8 cellular contexts compared by ENCODE assay signal in genomic region chr20:41317536-41318270, GRCh38. TPM values are rescaled to one million over a fixed set of nuclear protein-coding genes. Genes with fewer than 3 reads are reported as not detected.
A peak's percentile ranks its signal among the peaks of the same experiment; 100 is the strongest.
DNase-seq lines count a peak whose midpoint lies in the region; ATAC-seq, FAIRE-seq and TF ChIP-seq lines count a peak whose summit lies in the region.

TSS of gene ZHX3 (minus strand) at chr20:41317731. CDS start at chr20:41204916, 112,815 bp downstream.

- TF ChIP-seq CTCF in parathyroid adenoma (IDR thresholded peaks at IDR 0.05) (peak; percentile 5), tibial artery (IDR thresholded peaks at IDR 0.05) (no peak)

- H3K4me2 ChIP-seq in parathyroid adenoma (ENCODE audit: low read length): peak within 1 kb of the TSS; percentile 90

- peak within 1 kb of the TSS; percentile 87 for H3K27ac Mint-ChIP-seq in activated naive CD8-positive, alpha-beta T cell treated with anti-CD3 and anti-CD28 coated beads, Interleukin-2, amount 50 U/mL, for 24 hours

- H3K79me2 ChIP-seq in parathyroid adenoma: peaks cover 1% of the 10 kb centered on the region

- TF ChIP-seq POLR2A in GM12891 (IDR thresholded peaks at IDR 0.05; ENCODE audit: low read depth, low read length): peak; percentile 36; the same call in 1 of the 2 replicates

- no peaks in the 10 kb centered on the region for H3K36me3 Mint-ChIP-seq in activated naive CD8-positive, alpha-beta T cell treated with anti-CD3 and anti-CD28 coated beads, Interleukin-2, amount 50 U/mL, for 24 hours (ENCODE audit: low read depth)

- ATAC-seq in HG02798 (IDR thresholded peaks at IDR 0.05; ENCODE audit: poor library complexity, unreplicated experiment) (peak; percentile 99), Right ventricle myocardium superior (ENCODE audit: poor library complexity) (peak; percentile 98)
- peak; percentile 99 for ATAC-seq in activated naive CD8-positive, alpha-beta T cell treated with anti-CD3 and anti-CD28 coated beads, Interleukin-2, amount 50 U/mL, for 24 hours

- intact Hi-C loops in Right ventricle myocardium superior (cut with DNase I) (no loop called here), tibial artery (cut with DNase I; ENCODE audit: low total_unique reads) (no loop called here)

- DNase-seq in GM12891 (ENCODE audit: insufficient read length, low spot score): peak; percentile 96
- peak; percentile 79 for DNase-seq in NCI-H1417 treated with DMSO at 0.1 percent for 48 hours (lab: John Stamatoyannopoulos, UW)
- DNase-seq in SW 1271 (lab: John Stamatoyannopoulos, UW): peak; percentile 78 to 94
- peak; percentile 98 for DNase-seq in activated naive CD8-positive, alpha-beta T cell treated with anti-CD3 and anti-CD28 coated beads, Interleukin-2, amount 50 U/mL, for 24 hours
- peak; percentile 98 for DNase-seq in Right ventricle myocardium superior
- DNase-seq in tibial artery: peak; percentile 95 to 99

- H3K4me1 Mint-ChIP-seq in activated naive CD8-positive, alpha-beta T cell treated with anti-CD3 and anti-CD28 coated beads, Interleukin-2, amount 50 U/mL, for 24 hours: peaks cover 34% of the 10 kb centered on the region

- H3K9me3 ChIP-seq in parathyroid adenoma (ENCODE audit: control insufficient read depth, low read length) (no peaks in the 10 kb centered on the region), tibial artery (no peaks in the 10 kb centered on the region)

- FAIRE-seq in GM12891 (lab: Jason Lieb, UNC): peak; percentile 97

- H3K27me3 Mint-ChIP-seq in activated naive CD8-positive, alpha-beta T cell treated with anti-CD3 and anti-CD28 coated beads, Interleukin-2, amount 50 U/mL, for 24 hours: no peaks in the 10 kb centered on the region

- H2AFZ ChIP-seq in parathyroid adenoma: peak within 1 kb of the TSS; percentile 95

- H3K27ac ChIP-seq in parathyroid adenoma: peak within 1 kb of the TSS; percentile 63
- H3K27ac ChIP-seq in tibial artery: peak within 1 kb of the TSS; percentile 88 to 92

- H3K4me3 ChIP-seq in parathyroid adenoma (ENCODE audit: low read depth, low read length) (peak within 1 kb of the TSS; percentile 70), tibial artery (peak within 1 kb of the TSS; percentile 87 to 89)

- H3K36me3 ChIP-seq in parathyroid adenoma (ENCODE audit: control insufficient read depth, insufficient read depth, low read length) (no peaks in the 10 kb centered on the region), tibial artery (no peaks in the 10 kb centered on the region)

- no peaks in the 10 kb centered on the region for H3K27me3 ChIP-seq in parathyroid adenoma (ENCODE audit: control insufficient read depth, insufficient read depth, low read length)
- no peaks in the 10 kb centered on the region for H3K27me3 ChIP-seq in tibial artery

- no peaks in the 10 kb centered on the region for H3K9me3 Mint-ChIP-seq in activated naive CD8-positive, alpha-beta T cell treated with anti-CD3 and anti-CD28 coated beads, Interleukin-2, amount 50 U/mL, for 24 hours

- H3K4me1 ChIP-seq in parathyroid adenoma (peaks cover 17% of the 10 kb centered on the region), tibial artery (peaks cover 0 to 44% (median 12%) of the 10 kb centered on the region in 4 donors)

- peak within 1 kb of the TSS; percentile 43 for H3K9ac ChIP-seq in parathyroid adenoma

- H3K4me3 Mint-ChIP-seq in activated naive CD8-positive, alpha-beta T cell treated with anti-CD3 and anti-CD28 coated beads, Interleukin-2, amount 50 U/mL, for 24 hours: peak within 1 kb of the TSS; percentile 87

TF ChIP-seq in GM12891, 5 proteins besides CTCF, POLR2A, EP300 and RAD21:
- TF ChIP-seq POLR2AphosphoS5 (IDR thresholded peaks at IDR 0.05; ENCODE audit: low read depth, low read length): no peak; the same call in 1 of the 2 replicates
- TF ChIP-seq PAX5 (IDR thresholded peaks at IDR 0.05; ENCODE audit: insufficient read depth, low read length, severe bottlenecking): no peak
- no peak for TF ChIP-seq POU2F2 (IDR thresholded peaks at IDR 0.05; ENCODE audit: low read depth, low read length)
- no peak for TF ChIP-seq SPI1 (IDR thresholded peaks at IDR 0.05; ENCODE audit: low read depth, low read length)
- TF ChIP-seq TAF1 (IDR thresholded peaks at IDR 0.05; ENCODE audit: low read depth, low read length): no peak

RNA-seq across cellular contexts. Expression of gene ZHX3, which starts in this region (rescaled TPM):
- polyA plus RNA-seq in GM12891 (2012; ENCODE audit: low read depth, missing spikeins): 3.0 TPM
- 31.7 TPM for total RNA-seq in Right ventricle myocardium superior

Comparison
In these comparisons a context has a peak if more than half of its experiments do, and no peak if none do; other contexts are left out.
1. Peak in every context shown above with its lines: DNase-seq, ATAC-seq, H3K4me3 ChIP-seq and H3K27ac ChIP-seq.